Comparison of ENCODE assay signal across 15 cellular contexts in genomic region chr16:11061629-11062270, GRCh38.
"Had no signal": no experiment of that assay in that cellular context is flagged by ENCODE, and none has a peak within 500 bp of the region (broad histone marks: within the 10 kb centered on the region; RNA-seq: fewer than 3 reads in every experiment).

No MANE protein-coding gene starts in this region.

- H3K4me1 Mint-ChIP-seq: mesothelial cell of epicardium had no signal

- H3K27ac ChIP-seq: dorsolateral prefrontal cortex, gastrocnemius medialis, heart left ventricle, lower lobe of right lung, tibial artery, vagina had no signal

- H3K4me3 Mint-ChIP-seq: activated CD4-positive, alpha-beta memory T cell treated with anti-CD3 and anti-CD28 coated beads, Interleukin-2, amount 10 ng/mL, durations not matched to agents 7 days and 5 days; activated naive CD4-positive, alpha-beta T cell treated with anti-CD3 and anti-CD28 coated beads for 36 hours; immature natural killer cell; mesothelial cell of epicardium; neural crest cell; T-cell had no signal

- DNase-seq: activated CD4-positive, alpha-beta memory T cell treated with anti-CD3 and anti-CD28 coated beads, Interleukin-2, amount 10 ng/mL, durations not matched to agents 7 days and 5 days; activated CD8-positive, alpha-beta memory T cell treated with anti-CD3 and anti-CD28 coated beads, Interleukin-2, amount 50 U/mL, for 4 hours; activated naive CD4-positive, alpha-beta T cell treated with anti-CD3 and anti-CD28 coated beads for 36 hours; dorsolateral prefrontal cortex; erythroblast; heart left ventricle; immature natural killer cell; lower lobe of right lung; stimulated activated CD4-positive, alpha-beta T cell treated with anti-CD3 and anti-CD28 coated beads, Interleukin-1b, Interleukin-23, amount 100 ng/mL, for 48 hours; T-cell had no signal

- H3K27me3 ChIP-seq: dorsolateral prefrontal cortex, gastrocnemius medialis, heart left ventricle, tibial artery, vagina had no signal

- ATAC-seq: gastrocnemius medialis, heart left ventricle, lower lobe of right lung, T-cell had no signal

- H3K27ac Mint-ChIP-seq: activated CD4-positive, alpha-beta memory T cell treated with anti-CD3 and anti-CD28 coated beads, Interleukin-2, amount 10 ng/mL, durations not matched to agents 7 days and 5 days; activated naive CD4-positive, alpha-beta T cell treated with anti-CD3 and anti-CD28 coated beads for 36 hours; immature natural killer cell; mesothelial cell of epicardium; T-cell had no signal

- H3K9me3 ChIP-seq: gastrocnemius medialis, heart left ventricle, lower lobe of right lung, tibial artery, vagina had no signal

- H3K4me3 ChIP-seq: dorsolateral prefrontal cortex, gastrocnemius medialis, heart left ventricle, lower lobe of right lung, tibial artery, vagina had no signal

- H3K9me3 Mint-ChIP-seq: activated CD4-positive, alpha-beta memory T cell treated with anti-CD3 and anti-CD28 coated beads, Interleukin-2, amount 10 ng/mL, durations not matched to agents 7 days and 5 days; activated naive CD4-positive, alpha-beta T cell treated with anti-CD3 and anti-CD28 coated beads for 36 hours; immature natural killer cell; mesothelial cell of epicardium; neural crest cell; T-cell had no signal

- H3K27me3 Mint-ChIP-seq: activated CD4-positive, alpha-beta memory T cell treated with anti-CD3 and anti-CD28 coated beads, Interleukin-2, amount 10 ng/mL, durations not matched to agents 7 days and 5 days; T-cell had no signal
